ENCODE assay signal across 1 cellular context in the genomic region with DNA sequence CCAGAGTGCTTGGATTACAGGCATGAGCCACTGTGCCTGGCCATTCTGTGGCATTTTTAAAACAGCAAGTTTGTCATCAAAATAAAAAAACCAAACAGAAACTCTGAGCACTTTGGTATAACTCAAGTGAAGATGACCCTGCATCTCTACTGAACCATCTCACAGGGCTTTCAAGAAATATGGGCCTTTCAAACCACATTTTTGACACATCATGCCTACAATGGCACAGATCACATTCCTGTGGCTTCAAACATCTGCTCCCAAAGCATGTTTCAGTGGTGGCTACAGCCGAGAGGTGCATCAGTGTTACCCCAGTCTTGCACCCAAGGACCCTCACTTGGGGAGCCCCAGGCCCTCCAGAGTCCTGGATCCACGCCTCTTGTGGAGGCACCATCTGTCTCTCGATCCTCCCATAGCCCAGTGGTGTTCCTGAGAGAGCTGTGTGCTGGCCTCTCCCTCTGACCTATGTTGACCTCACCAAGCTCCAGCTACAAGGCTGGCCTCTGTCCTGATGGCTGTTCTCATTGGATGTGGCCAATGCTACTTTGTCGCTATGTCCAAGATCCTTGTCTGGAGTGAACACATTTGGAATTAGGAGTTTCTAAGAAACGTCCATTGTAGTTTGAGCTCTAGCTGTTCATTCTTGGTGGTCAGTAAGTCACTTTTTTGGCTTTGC.
TF ChIP-seq lines count a peak whose summit lies in the region.

No MANE protein-coding gene starts in this region.

TF ChIP-seq in K562, 482 proteins besides CTCF, POLR2A, EP300 and RAD21:
- TF ChIP-seq STAT5B (CRISPR knock-in tag; IDR thresholded peaks at IDR 0.05) (no peak), CEBPB (tag; IDR thresholded peaks at IDR 0.05) (0 out of 2 replicates have a peak, but pooled peaks have one; percentile 2), PYGO2 (tag; IDR thresholded peaks at IDR 0.05) (no peak), MEIS2 (IDR thresholded peaks at IDR 0.05; ENCODE audit: partially characterized antibody) (no peak), DPF2 (IDR thresholded peaks at IDR 0.05) (no peak), MYBL2 (IDR thresholded peaks at IDR 0.05; ENCODE audit: low read depth) (no peak), MYBL2 (CRISPR knock-in tag; IDR thresholded peaks at IDR 0.05; ENCODE audit: borderline replicate concordance) (no peak)
- TF ChIP-seq, protein P1, sequence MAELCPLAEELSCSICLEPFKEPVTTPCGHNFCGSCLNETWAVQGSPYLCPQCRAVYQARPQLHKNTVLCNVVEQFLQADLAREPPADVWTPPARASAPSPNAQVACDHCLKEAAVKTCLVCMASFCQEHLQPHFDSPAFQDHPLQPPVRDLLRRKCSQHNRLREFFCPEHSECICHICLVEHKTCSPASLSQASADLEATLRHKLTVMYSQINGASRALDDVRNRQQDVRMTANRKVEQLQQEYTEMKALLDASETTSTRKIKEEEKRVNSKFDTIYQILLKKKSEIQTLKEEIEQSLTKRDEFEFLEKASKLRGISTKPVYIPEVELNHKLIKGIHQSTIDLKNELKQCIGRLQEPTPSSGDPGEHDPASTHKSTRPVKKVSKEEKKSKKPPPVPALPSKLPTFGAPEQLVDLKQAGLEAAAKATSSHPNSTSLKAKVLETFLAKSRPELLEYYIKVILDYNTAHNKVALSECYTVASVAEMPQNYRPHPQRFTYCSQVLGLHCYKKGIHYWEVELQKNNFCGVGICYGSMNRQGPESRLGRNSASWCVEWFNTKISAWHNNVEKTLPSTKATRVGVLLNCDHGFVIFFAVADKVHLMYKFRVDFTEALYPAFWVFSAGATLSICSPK (IDR thresholded peaks at IDR 0.05; ENCODE audit: borderline replicate concordance) = no peak
- TF ChIP-seq, protein P2, sequence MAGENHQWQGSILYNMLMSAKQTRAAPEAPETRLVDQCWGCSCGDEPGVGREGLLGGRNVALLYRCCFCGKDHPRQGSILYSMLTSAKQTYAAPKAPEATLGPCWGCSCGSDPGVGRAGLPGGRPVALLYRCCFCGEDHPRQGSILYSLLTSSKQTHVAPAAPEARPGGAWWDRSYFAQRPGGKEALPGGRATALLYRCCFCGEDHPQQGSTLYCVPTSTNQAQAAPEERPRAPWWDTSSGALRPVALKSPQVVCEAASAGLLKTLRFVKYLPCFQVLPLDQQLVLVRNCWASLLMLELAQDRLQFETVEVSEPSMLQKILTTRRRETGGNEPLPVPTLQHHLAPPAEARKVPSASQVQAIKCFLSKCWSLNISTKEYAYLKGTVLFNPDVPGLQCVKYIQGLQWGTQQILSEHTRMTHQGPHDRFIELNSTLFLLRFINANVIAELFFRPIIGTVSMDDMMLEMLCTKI (IDR thresholded peaks at IDR 0.05; ENCODE audit: partially characterized antibody) = no peak
